12 cellular contexts compared by ENCODE assay signal in the genomic region with DNA sequence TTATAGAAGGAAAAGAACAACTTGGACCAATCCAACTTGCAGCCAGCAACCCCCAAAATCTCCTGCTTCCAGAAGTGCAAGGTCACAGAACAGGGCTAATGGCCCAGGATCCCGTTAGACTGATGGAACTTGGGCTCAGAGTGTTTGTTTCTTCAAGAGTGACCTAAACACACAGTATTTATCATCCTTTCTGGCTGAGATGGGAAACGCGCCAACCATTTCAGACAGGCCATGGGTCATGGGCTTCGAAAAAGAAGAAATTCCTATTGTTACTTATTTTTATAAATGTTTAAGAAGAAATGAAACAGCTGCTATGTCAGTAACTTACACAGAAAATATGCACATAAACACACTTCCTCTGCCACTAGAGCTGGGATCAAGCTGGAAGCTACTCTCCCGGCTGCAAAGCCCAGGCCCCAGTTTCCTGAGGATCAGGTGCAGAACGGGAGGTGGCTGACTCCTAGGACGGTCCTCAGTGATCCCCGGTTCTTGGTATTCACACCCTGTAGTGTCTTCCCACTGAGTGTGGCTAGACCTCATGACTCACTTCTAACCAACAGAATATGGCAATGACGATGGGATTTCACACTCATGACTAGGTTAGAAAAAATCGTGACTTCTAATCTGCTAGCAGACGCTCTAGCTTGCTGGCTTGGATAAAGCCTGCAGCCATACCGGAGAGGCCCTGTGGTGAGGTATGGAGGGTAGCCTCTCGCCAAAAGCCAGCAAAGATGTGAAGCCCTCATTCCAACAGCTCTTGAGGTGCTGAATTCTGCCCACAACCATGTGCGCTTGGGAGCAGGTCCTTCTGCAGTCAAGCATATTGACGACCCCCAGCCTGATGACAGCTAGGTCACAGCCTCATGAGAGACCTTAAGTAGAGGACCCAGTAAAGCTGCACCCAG.
DNase-seq lines count a peak whose midpoint lies in the region; ATAC-seq and TF ChIP-seq lines count a peak whose summit lies in the region.
"Had no signal": no experiment of that assay in that cellular context is flagged by ENCODE, and none has a peak within 500 bp of the region (broad histone marks: within the 10 kb centered on the region; RNA-seq: fewer than 3 reads in every experiment).

No MANE protein-coding gene starts in this region.

- TF ChIP-seq CTCF in astrocyte of the spinal cord (IDR thresholded peaks at IDR 0.05; ENCODE audit: low read depth, low read length) (no peak), lower lobe of right lung (IDR thresholded peaks at IDR 0.05) (no peak), thoracic aorta (IDR thresholded peaks at IDR 0.05) (no peak)

- H3K36me3 ChIP-seq in lower lobe of right lung (peaks cover 40% of the 10 kb centered on the region), thoracic aorta (peaks cover 9% of the 10 kb centered on the region)

- H3K27ac ChIP-seq in lower lobe of right lung (no peak overlapping the region), thoracic aorta (no peak overlapping the region)
- H3K27ac ChIP-seq: left ventricle myocardium inferior had no signal

- no peaks in the 10 kb centered on the region for H3K27me3 ChIP-seq in lower lobe of right lung (ENCODE audit: low read depth)
- H3K27me3 ChIP-seq in thoracic aorta (replicated peaks; ENCODE audit: insufficient read depth), result no peaks in the 10 kb centered on the region

- peaks cover 34% of the 10 kb centered on the region for H3K4me1 ChIP-seq in lower lobe of right lung
- peaks cover 3 to 20% of the 10 kb centered on the region in 2 donors for H3K4me1 ChIP-seq in thoracic aorta (ENCODE audit: control insufficient read depth in 1 of 2, low read depth in 2 of 2)

- H3K9me3 ChIP-seq in lower lobe of right lung (no peaks in the 10 kb centered on the region), thoracic aorta (no peaks in the 10 kb centered on the region)
- H3K9me3 ChIP-seq: left ventricle myocardium inferior had no signal

- H3K4me3 ChIP-seq in astrocyte of the spinal cord (ENCODE audit: low read depth, low read length) (no peak overlapping the region), lower lobe of right lung (no peak overlapping the region), thoracic aorta (no peak overlapping the region)
- H3K4me3 ChIP-seq: left ventricle myocardium inferior had no signal

- in situ Hi-C loops in astrocyte of the spinal cord (cut with HindIII; ENCODE audit: low sequenced_read_pairs), result no loop called here

- ATAC-seq in lower lobe of right lung, result peak; percentile 53 to 55
- peak; percentile 36 for ATAC-seq in thoracic aorta (ENCODE audit: insufficient number of reproducible peaks, low FRiP score, low read depth)
- ATAC-seq in HG02763 (IDR thresholded peaks at IDR 0.05; ENCODE audit: unreplicated experiment), result no peak

- intact Hi-C loops in lower lobe of right lung (cut with DNase I), result no loop called here

- DNase-seq in NOMO-1 (lab: John Stamatoyannopoulos, UW; ENCODE audit: unreplicated experiment in 2 of 2) (peak; percentile 7 to 28), NOMO-1 treated with dmso at 0.1 percent for 144 hours (lab: John Stamatoyannopoulos, UW; ENCODE audit: unreplicated experiment) (no peak), astrocyte of the spinal cord (ENCODE audit: low read depth, low spot score) (peak; percentile 92), lower lobe of right lung (no peak), thoracic aorta (ENCODE audit: low spot score) (no peak), GDM1 (lab: John Stamatoyannopoulos, UW) (no peak)
- no peak for DNase-seq in stimulated activated CD4-positive, alpha-beta T cell treated with anti-CD3 and anti-CD28 coated beads, Interleukin-1b, Interleukin-23, amount 100 ng/mL, for 48 hours
- DNase-seq: 8988T, NCI-H748 treated with DMSO at 0.1 percent for 48 hours, T1000 had no signal

Comparison
In these comparisons a context has a peak if more than half of its experiments do, and no peak if none do; other contexts are left out.
1. DNase-seq: peak in NOMO-1 (2 of 2) and astrocyte of the spinal cord (single experiment); none in NOMO-1 treated with dmso at 0.1 percent for 144 hours (single experiment), lower lobe of right lung (single experiment), thoracic aorta (single experiment), GDM1 (single experiment) and stimulated activated CD4-positive, alpha-beta T cell treated with anti-CD3 and anti-CD28 coated beads, Interleukin-1b, Interleukin-23, amount 100 ng/mL, for 48 hours (single experiment).